14 cellular contexts compared by ENCODE assay signal in the genomic region with DNA sequence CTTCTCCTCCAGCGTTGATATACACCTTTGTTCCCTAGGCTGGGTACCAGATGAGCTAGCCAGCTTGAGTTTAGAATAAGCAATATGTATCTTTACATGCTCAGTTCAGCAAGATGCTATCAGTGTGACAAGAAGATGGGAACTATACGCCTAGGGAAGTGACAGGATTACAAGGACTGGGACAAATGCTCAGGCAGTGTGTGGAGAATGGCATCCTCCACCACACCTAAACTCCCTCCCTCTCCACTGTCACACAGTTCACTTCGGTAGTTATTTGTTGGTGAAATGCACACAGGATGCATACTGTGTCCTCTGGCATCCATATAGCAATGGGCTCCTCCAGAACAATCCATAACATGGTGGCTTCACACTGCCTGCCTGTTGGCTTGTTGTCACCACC.
"Had no signal": no experiment of that assay in that cellular context is flagged by ENCODE, and none has a peak within 500 bp of the region (broad histone marks: within the 10 kb centered on the region; RNA-seq: fewer than 3 reads in every experiment).

No MANE protein-coding gene starts in this region.

- H3K9me3 Mint-ChIP-seq: neural crest cell had no signal

- ATAC-seq: esophagus mucosa, upper lobe of right lung had no signal

- H3K27me3 Mint-ChIP-seq: activated B cell treated with CpG ODN at 0.5 μM for 24 hours; brain; stimulated activated naive CD8-positive, alpha-beta T cell treated with anti-CD3 and anti-CD28 coated beads, Interleukin-15, Interleukin-2, amounts not matched to agents 100 ng/mL and 50 ng/mL, for 24 hours had no signal

- DNase-seq: activated B cell treated with CpG ODN at 0.5 μM for 24 hours; activated gamma-delta T cell; amygdala; dermis blood vessel endothelial cell; hypothalamus; kidney glomerular epithelial cell; mesendoderm; stimulated activated CD4-positive, alpha-beta T cell treated with anti-CD3 and anti-CD28 coated beads, Interleukin-4, amount 100 ng/mL, for 1 hour; stimulated activated CD8-positive, alpha-beta memory T cell treated with anti-CD3 and anti-CD28 coated beads, Interleukin-4, amount 100 ng/mL, for 48 hours; upper lobe of right lung had no signal

- H3K4me3 Mint-ChIP-seq: activated B cell treated with CpG ODN at 0.5 μM for 24 hours; brain; neural crest cell; stimulated activated naive CD8-positive, alpha-beta T cell treated with anti-CD3 and anti-CD28 coated beads, Interleukin-15, Interleukin-2, amounts not matched to agents 100 ng/mL and 50 ng/mL, for 24 hours had no signal

- H3K4me1 Mint-ChIP-seq: brain, neural crest cell had no signal

- H3K27ac Mint-ChIP-seq: brain had no signal
